Comparison of ENCODE assay signal across 20 cellular contexts in genomic region chr9:19488721-19489120, GRCh38.
DNase-seq lines count a peak whose midpoint lies in the region; ATAC-seq lines count a peak whose summit lies in the region.
"Had no signal": no experiment of that assay in that cellular context is flagged by ENCODE, and none has a peak within 500 bp of the region (broad histone marks: within the 10 kb centered on the region; RNA-seq: fewer than 3 reads in every experiment).

No MANE protein-coding gene starts in this region.

- in situ Hi-C loops in SK-MEL-5 (cut with HindIII; ENCODE audit: low pct_unique_long_range_greater_than_20kb, low sequenced_read_pairs): no loop called here

- peak; percentile 82 for DNase-seq in SK-MEL-5 (ENCODE audit: low read depth, low spot score)
- peak; percentile 67 for DNase-seq in epidermal melanocyte (ENCODE audit: insufficient read length, low spot score)
- peak; percentile 51 for DNase-seq in middle frontal gyrus (ENCODE audit: extremely low spot score, low spot score)
- peak; percentile 96 for DNase-seq in superior temporal gyrus (ENCODE audit: extremely low spot score)
- no peak for DNase-seq in NCI-H1105 (lab: John Stamatoyannopoulos, UW)
- DNase-seq: AML-193; CD4-positive, alpha-beta memory T cell; DND-41; GDM1; MG63; NCI-H1105 treated with DMSO at 0.1 percent for 48 hours; NCI-H187 treated with DMSO at 0.1 percent for 48 hours; NCI-H2171; NCI-H446 treated with DMSO at 0.1 percent for 48 hours; NCI-H774; Right ventricle myocardium superior had no signal

- no peak for ATAC-seq in HG03469 (IDR thresholded peaks at IDR 0.05; ENCODE audit: unreplicated experiment)
- no peak for ATAC-seq in HG03439 (IDR thresholded peaks at IDR 0.05; ENCODE audit: unreplicated experiment)
- ATAC-seq: GM23338, HepG2 had no signal
